Comparison of ENCODE assay signal across 18 cellular contexts in the genomic region with DNA sequence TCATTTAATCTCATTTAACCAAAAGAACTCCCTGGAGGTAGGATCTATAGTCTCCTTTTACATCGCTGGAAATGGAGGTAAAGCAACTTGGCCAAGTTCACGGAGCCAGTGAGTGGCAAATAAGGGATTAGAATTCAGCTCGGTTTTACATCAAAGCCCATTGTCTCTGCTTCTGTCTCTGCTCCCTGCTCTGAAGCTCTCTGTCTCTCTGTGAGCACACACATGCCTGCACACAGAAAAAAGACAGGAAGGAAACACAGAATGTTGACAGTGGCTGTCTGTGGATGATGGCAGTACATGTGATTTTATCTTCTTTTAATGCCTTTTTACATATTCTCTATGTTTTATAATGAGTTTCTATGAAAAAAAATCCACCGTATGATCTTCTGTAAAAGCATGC. TPM values are rescaled to one million over a fixed set of nuclear protein-coding genes. Genes with fewer than 3 reads are reported as not detected.
A peak's percentile ranks its signal among the peaks of the same experiment; 100 is the strongest.
DNase-seq lines count a peak whose midpoint lies in the region; TF ChIP-seq lines count a peak whose summit lies in the region.
"Had no signal": no experiment of that assay in that cellular context is flagged by ENCODE, and none has a peak within 500 bp of the region (broad histone marks: within the 10 kb centered on the region; RNA-seq: fewer than 3 reads in every experiment).

No MANE protein-coding gene starts in this region.

- H3K4me3 ChIP-seq in BLaER1 (no peak overlapping the region), Karpas-422 (ENCODE audit: low read length) (no peak overlapping the region), suprapubic skin (no peak overlapping the region), ascending aorta (no peak overlapping the region)
- no peak overlapping the region for H3K4me3 ChIP-seq in Jurkat, Clone E6-1 (ENCODE audit: low read length)
- H3K4me3 ChIP-seq: Peyer's patch had no signal

- no peak for TF ChIP-seq POLR2A in suprapubic skin (IDR thresholded peaks at IDR 0.05)

- intact Hi-C loops in ascending aorta (cut with DNase I), result no loop called here

- no peaks in the 10 kb centered on the region for H3K9me2 ChIP-seq in Karpas-422 (replicated peaks; ENCODE audit: insufficient read depth, low read length)

- H3K4me1 ChIP-seq in BLaER1, result peaks cover 68% of the 10 kb centered on the region
- no peaks in the 10 kb centered on the region for H3K4me1 ChIP-seq in Karpas-422 (ENCODE audit: low read length)
- H3K4me1 ChIP-seq in suprapubic skin, result peaks cover 14% of the 10 kb centered on the region
- peaks cover 0 to 17% of the 10 kb centered on the region in 2 donors for H3K4me1 ChIP-seq in ascending aorta
- H3K4me1 ChIP-seq: Peyer's patch had no signal

- in situ Hi-C loops in SK-MEL-5 (cut with HindIII; ENCODE audit: low pct_unique_long_range_greater_than_20kb, low sequenced_read_pairs), result no loop called here

- H4K20me1 ChIP-seq in BLaER1 (no peaks in the 10 kb centered on the region), Karpas-422 (ENCODE audit: insufficient read depth, low read depth, low read length) (no peaks in the 10 kb centered on the region)

- peaks cover 17% of the 10 kb centered on the region for H3K9me3 ChIP-seq in BLaER1
- no peaks in the 10 kb centered on the region for H3K9me3 ChIP-seq in Karpas-422 (ENCODE audit: low read length)
- H3K9me3 ChIP-seq in suprapubic skin, result no peaks in the 10 kb centered on the region
- H3K9me3 ChIP-seq in ascending aorta, result no peaks in the 10 kb centered on the region
- H3K9me3 ChIP-seq: Peyer's patch had no signal

- no peak for TF ChIP-seq CTCF in suprapubic skin (IDR thresholded peaks at IDR 0.05)
- no peak for TF ChIP-seq CTCF in ascending aorta (IDR thresholded peaks at IDR 0.05)

- H3K36me3 ChIP-seq in BLaER1 (no peaks in the 10 kb centered on the region), Karpas-422 (ENCODE audit: insufficient read depth, low read length) (no peaks in the 10 kb centered on the region), suprapubic skin (no peaks in the 10 kb centered on the region), ascending aorta (no peaks in the 10 kb centered on the region)
- H3K36me3 ChIP-seq: Peyer's patch had no signal

- no peaks in the 10 kb centered on the region for H3K79me2 ChIP-seq in Karpas-422 (ENCODE audit: low read length)

- TF ChIP-seq EP300 in suprapubic skin (IDR thresholded peaks at IDR 0.05), result no peak

- H3K27ac ChIP-seq in BLaER1 (peak overlapping the region; percentile 5; the same call in 1 of the 2 replicates), Karpas-422 (ENCODE audit: low read length) (no peak overlapping the region), suprapubic skin (no peak overlapping the region), ascending aorta (no peak overlapping the region)
- H3K27ac ChIP-seq: C4-2B, Peyer's patch had no signal

- peak; percentile 53 for DNase-seq in Jurkat, Clone E6-1 (ENCODE audit: low read depth, low spot score)
- peak; percentile 8 for DNase-seq in SK-MEL-5 (ENCODE audit: low read depth, low spot score)
- peak; percentile 52 to 65 for DNase-seq in dermis microvascular lymphatic vessel endothelial cell (ENCODE audit: low read depth in 2 of 2)
- DNase-seq in Karpas-422, result no peak
- DNase-seq in suprapubic skin (ENCODE audit: low spot score in 2 of 2), result no peak
- DNase-seq in ascending aorta (ENCODE audit: low spot score in 2 of 2), result no peak
- no peak for DNase-seq in NCI-H187 (lab: John Stamatoyannopoulos, UW)
- DNase-seq: 8988T, IMR-90, NCI-H1092, NCI-H1436, NCI-H2029, NCI-H2227 treated with DMSO at 0.1 percent for 48 hours, NCI-H510A, Peyer's patch, T-helper 1 cell had no signal

- H3K4me2 ChIP-seq in BLaER1, result peak overlapping the region; percentile 52
- no peak overlapping the region for H3K4me2 ChIP-seq in Karpas-422 (ENCODE audit: low read depth, low read length, poor library complexity, severe bottlenecking)

- H3K27me3 ChIP-seq in BLaER1 (no peaks in the 10 kb centered on the region), Karpas-422 (ENCODE audit: low read length) (no peaks in the 10 kb centered on the region), suprapubic skin (no peaks in the 10 kb centered on the region), ascending aorta (no peaks in the 10 kb centered on the region)
- H3K27me3 ChIP-seq: Peyer's patch had no signal

- H3K9ac ChIP-seq in BLaER1 (no peak overlapping the region; the same call in 1 of the 2 replicates), Karpas-422 (ENCODE audit: low read length) (no peak overlapping the region)

- WGBS in suprapubic skin, result 66% methylated on average over 4 of the region's 4 CpGs

- H2AFZ ChIP-seq in Karpas-422 (ENCODE audit: low read length), result no peak overlapping the region

RNA-seq across cellular contexts. Expression of gene DHRS3, which starts 8.9 kb away (rescaled TPM):
- polyA plus RNA-seq in Jurkat, Clone E6-1 (2012; ENCODE audit: insufficient read depth, insufficient read length), result 2.6 TPM
- not detected in 2 replicates for total RNA-seq in SK-MEL-5 (2014; rRNA removed; shearing (Covaris generic))
- not detected in 2 replicates for polyA plus RNA-seq in SK-MEL-5 (2015; cell fraction: cytosol; rRNA removed)
- not detected in 2 replicates for polyA plus RNA-seq in SK-MEL-5 (2015; cell fraction: nucleus; rRNA removed)
- total RNA-seq in dermis microvascular lymphatic vessel endothelial cell, result 64.1 and 75.4 TPM in 2 replicates
- 0.19 TPM in 1 of 2 replicates, not detected in the other for total RNA-seq in Karpas-422 (2014; rRNA removed; shearing (Covaris generic); ENCODE audit: low replicate concordance)
- total RNA-seq in suprapubic skin, result 10 to 100 TPM; 73.3 to 86.9 (median 80.2) TPM
- 39.4 TPM for total RNA-seq in ascending aorta

RNA-seq across cellular contexts. Expression of gene AADACL4, which starts 17.0 kb away (rescaled TPM):
- polyA plus RNA-seq in Jurkat, Clone E6-1 (2012; ENCODE audit: insufficient read depth, insufficient read length), result not detected
- not detected in 2 replicates for total RNA-seq in SK-MEL-5 (2014; rRNA removed; shearing (Covaris generic))
- not detected in 2 replicates for polyA plus RNA-seq in SK-MEL-5 (2015; cell fraction: cytosol; rRNA removed)
- polyA plus RNA-seq in SK-MEL-5 (2015; cell fraction: nucleus; rRNA removed), result not detected in 2 replicates
- not detected in 2 replicates for total RNA-seq in dermis microvascular lymphatic vessel endothelial cell
- not detected in 2 replicates for total RNA-seq in Karpas-422 (2014; rRNA removed; shearing (Covaris generic); ENCODE audit: low replicate concordance)
- total RNA-seq in suprapubic skin, result not detected
- not detected for total RNA-seq in ascending aorta
- total RNA-seq: IMR-90, Peyer's patch had no signal
- polyA plus RNA-seq: IMR-90 had no signal

Comparison
In these comparisons a context has a peak if more than half of its experiments do, and no peak if none do; other contexts are left out.
1. DNase-seq: peak in Jurkat, Clone E6-1 (single experiment), SK-MEL-5 (single experiment) and dermis microvascular lymphatic vessel endothelial cell (2 of 2); none in Karpas-422 (single experiment), suprapubic skin (0 of 2), ascending aorta (0 of 2) and NCI-H187 (0 of 2).
2. RNA of gene DHRS3, which starts 8.9 kb away (total RNA-seq): 73.3 to 86.9 TPM in suprapubic skin, 64.1 to 75.4 TPM in dermis microvascular lymphatic vessel endothelial cell and 39.4 TPM in ascending aorta (single experiment); 0.19 TPM in Karpas-422 and not detected in SK-MEL-5; every median in the first group is over 10 times any median in the second.